In the genomic region with DNA sequence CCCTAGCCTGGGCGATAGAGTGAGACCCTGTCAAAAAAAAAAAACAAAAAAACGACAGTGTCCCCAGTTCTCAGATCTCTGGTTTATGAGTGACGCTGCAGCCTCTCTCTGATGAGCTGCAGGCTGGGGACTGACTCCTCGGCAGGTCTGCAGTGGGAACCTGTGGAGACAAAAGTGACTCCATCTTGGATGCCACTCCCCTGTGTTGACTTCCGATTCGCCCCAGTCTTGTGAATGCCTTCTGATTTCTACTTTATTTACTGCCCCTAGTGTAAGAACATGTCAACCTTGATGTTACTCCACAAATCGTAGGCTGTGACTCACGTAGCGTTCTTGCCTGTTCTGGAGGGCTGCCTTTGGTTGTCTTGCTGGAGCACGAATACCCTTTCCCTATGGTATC, we compare ENCODE assay signal across 23 cellular contexts. TPM values are rescaled to one million over a fixed set of nuclear protein-coding genes. Genes with fewer than 3 reads are reported as not detected.
A peak's percentile ranks its signal among the peaks of the same experiment; 100 is the strongest.
DNase-seq lines count a peak whose midpoint lies in the region; ATAC-seq and TF ChIP-seq lines count a peak whose summit lies in the region.
"Had no signal": no experiment of that assay in that cellular context is flagged by ENCODE, and none has a peak within 500 bp of the region (broad histone marks: within the 10 kb centered on the region; RNA-seq: fewer than 3 reads in every experiment).

No MANE protein-coding gene starts in this region.

- H3K4me1 ChIP-seq in esophagus squamous epithelium (peaks cover 20 to 70% (median 34%) of the 10 kb centered on the region in 3 donors), trophoblast cell (ENCODE audit: control insufficient read depth in 1 of 2, insufficient read depth in 2 of 2, low read length in 2 of 2) (peaks cover 14 to 22% of the 10 kb centered on the region in 2 experiments), SJCRH30 (no peaks in the 10 kb centered on the region)

- H3K27me3 ChIP-seq in esophagus squamous epithelium (no peaks in the 10 kb centered on the region), trophoblast cell (ENCODE audit: insufficient read depth, low read length) (no peaks in the 10 kb centered on the region), SJCRH30 (no peaks in the 10 kb centered on the region)
- H3K27me3 ChIP-seq: right atrium auricular region, tibial nerve had no signal

- H3K27ac ChIP-seq in esophagus squamous epithelium (peak overlapping the region in 3 of 4 donors; percentile 65 to 94 (median 84)), trophoblast cell (ENCODE audit: low read depth, low read length) (peak overlapping the region; percentile 74), SJCRH30 (no peak overlapping the region)

- H3K4me1 Mint-ChIP-seq in activated CD8-positive, alpha-beta T cell treated with anti-CD3 and anti-CD28 coated beads, Interleukin-2, amount 10 ng/mL, durations not matched to agents 7 days and 5 days (ENCODE audit: low read depth), result peaks cover 34% of the 10 kb centered on the region
- H3K4me1 Mint-ChIP-seq in activated CD8-positive, alpha-beta T cell treated with anti-CD3 and anti-CD28 coated beads for 36 hours (ENCODE audit: low read depth), result peaks cover 24% of the 10 kb centered on the region
- peaks cover 19% of the 10 kb centered on the region for H3K4me1 Mint-ChIP-seq in type B pancreatic cell (ENCODE audit: unreplicated experiment)

- no peak overlapping the region for H3K18ac ChIP-seq in trophoblast cell (ENCODE audit: low read length)

- no peak overlapping the region for H3K4me3 Mint-ChIP-seq in activated CD8-positive, alpha-beta T cell treated with anti-CD3 and anti-CD28 coated beads, Interleukin-2, amount 10 ng/mL, durations not matched to agents 7 days and 5 days
- H3K4me3 Mint-ChIP-seq in activated CD8-positive, alpha-beta T cell treated with anti-CD3 and anti-CD28 coated beads for 36 hours, result no peak overlapping the region
- H3K4me3 Mint-ChIP-seq in type B pancreatic cell, result peak overlapping the region; percentile 39
- H3K4me3 Mint-ChIP-seq: activated naive CD4-positive, alpha-beta T cell treated with anti-CD3 and anti-CD28 coated beads, Interleukin-2, amount 10 ng/mL, durations not matched to agents 7 days and 5 days; activated T-cell treated with anti-CD3 and anti-CD28 coated beads, Interleukin-2, amount 50 U/mL, for 4 hours had no signal

- H3K4ac ChIP-seq in trophoblast cell (ENCODE audit: low read depth, low read length), result no peak overlapping the region

- no peaks in the 10 kb centered on the region for H3K27me3 Mint-ChIP-seq in activated CD8-positive, alpha-beta T cell treated with anti-CD3 and anti-CD28 coated beads, Interleukin-2, amount 10 ng/mL, durations not matched to agents 7 days and 5 days (ENCODE audit: low read depth)
- peaks cover 1% of the 10 kb centered on the region for H3K27me3 Mint-ChIP-seq in activated CD8-positive, alpha-beta T cell treated with anti-CD3 and anti-CD28 coated beads for 36 hours
- no peaks in the 10 kb centered on the region for H3K27me3 Mint-ChIP-seq in type B pancreatic cell

- peak overlapping the region; percentile 42 for H2AK5ac ChIP-seq in trophoblast cell (ENCODE audit: low read length)

- H2BK5ac ChIP-seq in trophoblast cell (ENCODE audit: low read depth, low read length, poor library complexity), result peak overlapping the region; percentile 55

- intact Hi-C loops in activated CD8-positive, alpha-beta T cell treated with anti-CD3 and anti-CD28 coated beads for 36 hours (cut with micrococcal nuclease), result no loop called here
- intact Hi-C loops in esophagus squamous epithelium (cut with DNase I), result loop anchor here (5.0 to 10.0 kb wide), 2 partner anchors 97 to 224 kb away; a partner anchor contains a TSS

- ATAC-seq in activated CD8-positive, alpha-beta T cell treated with anti-CD3 and anti-CD28 coated beads, Interleukin-2, amount 10 ng/mL, durations not matched to agents 7 days and 5 days, result no peak
- ATAC-seq in activated CD8-positive, alpha-beta T cell treated with anti-CD3 and anti-CD28 coated beads for 36 hours, result no peak
- ATAC-seq: activated T-cell treated with anti-CD3 and anti-CD28 coated beads, Interleukin-2, amount 50 U/mL, for 4 hours; esophagus mucosa; SK-N-SH treated with all-trans-retinoic acid at 6 μM for 48 hours had no signal

- no peak for TF ChIP-seq CTCF in activated CD8-positive, alpha-beta T cell treated with anti-CD3 and anti-CD28 coated beads for 36 hours (IDR thresholded peaks at IDR 0.05)
- no peak for TF ChIP-seq CTCF in esophagus squamous epithelium (IDR thresholded peaks at IDR 0.05)
- TF ChIP-seq CTCF in type B pancreatic cell (conservative IDR thresholded peaks at IDR 0.05), result no peak

- TF ChIP-seq POLR2A in esophagus squamous epithelium (IDR thresholded peaks at IDR 0.05), result no peak

- POLR2A ChIA-PET in activated CD8-positive, alpha-beta T cell treated with anti-CD3 and anti-CD28 coated beads, Interleukin-2, amount 10 ng/mL, durations not matched to agents 7 days and 5 days (lab: Charles Lee), result interaction anchor here (0.6 kb wide), 1 partner anchor 220 kb away, joined by 3 read pairs; no protein-coding TSS in a partner anchor
- POLR2A ChIA-PET in activated CD8-positive, alpha-beta T cell treated with anti-CD3 and anti-CD28 coated beads for 36 hours (lab: Charles Lee), result no interaction called here

- WGBS in esophagus squamous epithelium, 2 donors, result 83 to 85% methylated on average over 9 to 10 of the region's 10 CpGs
- WGBS in trophoblast cell (ENCODE audit: extremely low coverage, insufficient coverage, insufficient read length), result no CpG with 5 or more reads among the region's 10 CpGs

- H3K9me3 ChIP-seq in esophagus squamous epithelium (no peaks in the 10 kb centered on the region), trophoblast cell (ENCODE audit: insufficient read depth, low read depth, low read length) (peaks cover 5% of the 10 kb centered on the region), SJCRH30 (replicated peaks) (no peaks in the 10 kb centered on the region)
- H3K9me3 ChIP-seq: HAP-1, right atrium auricular region, tibial nerve had no signal

- peak overlapping the region; percentile 53 for H3K27ac Mint-ChIP-seq in activated CD8-positive, alpha-beta T cell treated with anti-CD3 and anti-CD28 coated beads, Interleukin-2, amount 10 ng/mL, durations not matched to agents 7 days and 5 days
- H3K27ac Mint-ChIP-seq in activated CD8-positive, alpha-beta T cell treated with anti-CD3 and anti-CD28 coated beads for 36 hours, result no peak overlapping the region
- peak overlapping the region; percentile 90 for H3K27ac Mint-ChIP-seq in type B pancreatic cell
- H3K27ac Mint-ChIP-seq: activated naive CD4-positive, alpha-beta T cell treated with anti-CD3 and anti-CD28 coated beads, Interleukin-2, amount 10 ng/mL, durations not matched to agents 7 days and 5 days had no signal

- no peaks in the 10 kb centered on the region for H3K9me3 Mint-ChIP-seq in activated CD8-positive, alpha-beta T cell treated with anti-CD3 and anti-CD28 coated beads, Interleukin-2, amount 10 ng/mL, durations not matched to agents 7 days and 5 days (ENCODE audit: insufficient read depth)
- H3K9me3 Mint-ChIP-seq in activated CD8-positive, alpha-beta T cell treated with anti-CD3 and anti-CD28 coated beads for 36 hours, result no peaks in the 10 kb centered on the region
- H3K9me3 Mint-ChIP-seq in type B pancreatic cell, result no peaks in the 10 kb centered on the region
- H3K9me3 Mint-ChIP-seq: activated naive CD4-positive, alpha-beta T cell treated with anti-CD3 and anti-CD28 coated beads, Interleukin-2, amount 10 ng/mL, durations not matched to agents 7 days and 5 days; activated T-cell treated with anti-CD3 and anti-CD28 coated beads, Interleukin-2, amount 50 U/mL, for 4 hours had no signal

- H3K79me2 ChIP-seq in trophoblast cell (ENCODE audit: control insufficient read depth, insufficient read depth, low read length, poor library complexity), result no peaks in the 10 kb centered on the region

- H2BK12ac ChIP-seq in trophoblast cell (ENCODE audit: low read length), result peak overlapping the region; percentile 52

- CTCF ChIA-PET in activated CD8-positive, alpha-beta T cell treated with anti-CD3 and anti-CD28 coated beads, Interleukin-2, amount 10 ng/mL, durations not matched to agents 7 days and 5 days (lab: Charles Lee), result interaction anchor here (0.8 to 1.6 kb wide), 2 partner anchors 15 to 175 kb away, joined by 4 read pairs; no protein-coding TSS in a partner anchor
- CTCF ChIA-PET in activated CD8-positive, alpha-beta T cell treated with anti-CD3 and anti-CD28 coated beads for 36 hours (lab: Charles Lee), result interaction anchor here (1.1 kb wide), 1 partner anchor 14 kb away, joined by 3 read pairs; no protein-coding TSS in a partner anchor

- DNase-seq in activated CD8-positive, alpha-beta T cell treated with anti-CD3 and anti-CD28 coated beads, Interleukin-2, amount 10 ng/mL, durations not matched to agents 7 days and 5 days, result no peak
- no peak for DNase-seq in activated CD8-positive, alpha-beta T cell treated with anti-CD3 and anti-CD28 coated beads for 36 hours
- no peak for DNase-seq in esophagus squamous epithelium (lab: John Stamatoyannopoulos, UW)
- DNase-seq in trophoblast cell, result no peak
- no peak for DNase-seq in type B pancreatic cell (ENCODE audit: extremely low spot score, unreplicated experiment)
- no peak for DNase-seq in SJCRH30
- no peak for DNase-seq in EL
- no peak for DNase-seq in superior temporal gyrus (ENCODE audit: extremely low spot score)
- DNase-seq: activated CD4-positive, CD25-positive, alpha-beta regulatory T cell treated with anti-CD3 and anti-CD28 coated beads, Interleukin-2, amount 50 U/mL, for 72 hours; activated CD8-positive, alpha-beta memory T cell treated with anti-CD3 and anti-CD28 coated beads for 24 hours; activated naive CD4-positive, alpha-beta T cell treated with anti-CD3 and anti-CD28 coated beads, Interleukin-2, amount 10 ng/mL, durations not matched to agents 7 days and 5 days; activated T-cell treated with anti-CD3 and anti-CD28 coated beads, Interleukin-2, amount 50 U/mL, for 4 hours; effector CD8-positive, alpha-beta T cell; NCI-H1092 treated with DMSO at 0.1 percent for 48 hours; NCI-H510A; NK-92 treated with Interleukin-12 subunit alpha and Interleukin-12 subunit beta, amount 100 ng/mL, for 24 hours; occipital lobe had no signal

- no peak overlapping the region for H3K4me2 ChIP-seq in trophoblast cell (ENCODE audit: low read length)

- H2AFZ ChIP-seq in trophoblast cell (ENCODE audit: insufficient read depth, low read length, poor library complexity), result no peak overlapping the region

- H4K12ac ChIP-seq in trophoblast cell (ENCODE audit: low read depth, low read length), result no peak overlapping the region

- no peak overlapping the region for H3K9ac ChIP-seq in trophoblast cell (ENCODE audit: low read length)

- peaks cover 11% of the 10 kb centered on the region for H3K79me1 ChIP-seq in trophoblast cell (ENCODE audit: low read length)

- no peaks in the 10 kb centered on the region for H3K36me3 Mint-ChIP-seq in activated CD8-positive, alpha-beta T cell treated with anti-CD3 and anti-CD28 coated beads, Interleukin-2, amount 10 ng/mL, durations not matched to agents 7 days and 5 days (ENCODE audit: low read depth)
- no peaks in the 10 kb centered on the region for H3K36me3 Mint-ChIP-seq in activated CD8-positive, alpha-beta T cell treated with anti-CD3 and anti-CD28 coated beads for 36 hours (ENCODE audit: low read depth)
- H3K36me3 Mint-ChIP-seq in type B pancreatic cell, result no peaks in the 10 kb centered on the region
- H3K36me3 Mint-ChIP-seq: activated naive CD4-positive, alpha-beta T cell treated with anti-CD3 and anti-CD28 coated beads, Interleukin-2, amount 10 ng/mL, durations not matched to agents 7 days and 5 days had no signal

- no peak overlapping the region for H3K23ac ChIP-seq in trophoblast cell (ENCODE audit: low read length)

- H3K14ac ChIP-seq in trophoblast cell (ENCODE audit: low read length), result no peak overlapping the region

- no peak overlapping the region for H4K8ac ChIP-seq in trophoblast cell (ENCODE audit: low read depth, low read length)

- H3K4me3 ChIP-seq in esophagus squamous epithelium (no peak overlapping the region), trophoblast cell (ENCODE audit: low read depth, low read length) (no peak overlapping the region), SJCRH30 (no peak overlapping the region)
- H3K4me3 ChIP-seq: HAP-1, right atrium auricular region, tibial nerve had no signal

- peaks cover 0 to 4% (median 0%) of the 10 kb centered on the region in 3 donors for H3K36me3 ChIP-seq in esophagus squamous epithelium
- peaks cover 0 to 2% of the 10 kb centered on the region in 2 experiments for H3K36me3 ChIP-seq in trophoblast cell (ENCODE audit: control insufficient read depth in 1 of 2, insufficient read depth in 2 of 2, low read length in 2 of 2)
- H3K36me3 ChIP-seq in SJCRH30, result no peaks in the 10 kb centered on the region
- H3K36me3 ChIP-seq: HAP-1, right atrium auricular region, tibial nerve had no signal

- peak overlapping the region; percentile 85 for H4K91ac ChIP-seq in trophoblast cell (ENCODE audit: low read depth, low read length)

- peak overlapping the region; percentile 88 for H2BK120ac ChIP-seq in trophoblast cell (ENCODE audit: insufficient read depth, low read length, poor library complexity)

RNA-seq across cellular contexts. Expression of a gene that starts 6.2 kb away (rescaled TPM):
- not detected for total RNA-seq in activated CD8-positive, alpha-beta T cell treated with anti-CD3 and anti-CD28 coated beads, Interleukin-2, amount 10 ng/mL, durations not matched to agents 7 days and 5 days
- not detected for total RNA-seq in activated CD8-positive, alpha-beta T cell treated with anti-CD3 and anti-CD28 coated beads for 36 hours
- total RNA-seq in esophagus squamous epithelium (10 to 100 TPM in 1 of 4 donors, 1 to 10 TPM in 2, under 1 TPM in 1; 0.72 to 24.0 (median 4.4) TPM), type B pancreatic cell (ENCODE audit: low replicate concordance) (not detected in 2 replicates)
- 0.07 and 0.10 TPM in 2 replicates for polyA plus RNA-seq in trophoblast cell (2013)
- total RNA-seq in SJCRH30 (2014; rRNA removed; shearing (Covaris generic)), result 0.04 TPM in 1 of 2 replicates, not detected in the other
- total RNA-seq: A172 had no signal

RNA-seq across cellular contexts. Expression of a gene that starts 40.8 kb away (rescaled TPM):
- total RNA-seq in activated CD8-positive, alpha-beta T cell treated with anti-CD3 and anti-CD28 coated beads, Interleukin-2, amount 10 ng/mL, durations not matched to agents 7 days and 5 days, result 1 to 10 TPM; 3.8 to 4.7 TPM
- total RNA-seq in activated CD8-positive, alpha-beta T cell treated with anti-CD3 and anti-CD28 coated beads for 36 hours, result 1 to 10 TPM in 1 of 2 experiments, under 1 TPM in 1; 0.58 to 1.2 TPM
- 10 to 100 TPM in 3 of 4 donors, 1 to 10 TPM in 1; 3.6 to 24.0 (median 18.5) TPM for total RNA-seq in esophagus squamous epithelium
- polyA plus RNA-seq in trophoblast cell (2013), result 19.1 and 19.5 TPM in 2 replicates
- total RNA-seq in type B pancreatic cell (ENCODE audit: low replicate concordance), result 19.4 and 19.7 TPM in 2 replicates
- 12.2 and 13.5 TPM in 2 replicates for total RNA-seq in SJCRH30 (2014; rRNA removed; shearing (Covaris generic))
